In the genomic region with DNA sequence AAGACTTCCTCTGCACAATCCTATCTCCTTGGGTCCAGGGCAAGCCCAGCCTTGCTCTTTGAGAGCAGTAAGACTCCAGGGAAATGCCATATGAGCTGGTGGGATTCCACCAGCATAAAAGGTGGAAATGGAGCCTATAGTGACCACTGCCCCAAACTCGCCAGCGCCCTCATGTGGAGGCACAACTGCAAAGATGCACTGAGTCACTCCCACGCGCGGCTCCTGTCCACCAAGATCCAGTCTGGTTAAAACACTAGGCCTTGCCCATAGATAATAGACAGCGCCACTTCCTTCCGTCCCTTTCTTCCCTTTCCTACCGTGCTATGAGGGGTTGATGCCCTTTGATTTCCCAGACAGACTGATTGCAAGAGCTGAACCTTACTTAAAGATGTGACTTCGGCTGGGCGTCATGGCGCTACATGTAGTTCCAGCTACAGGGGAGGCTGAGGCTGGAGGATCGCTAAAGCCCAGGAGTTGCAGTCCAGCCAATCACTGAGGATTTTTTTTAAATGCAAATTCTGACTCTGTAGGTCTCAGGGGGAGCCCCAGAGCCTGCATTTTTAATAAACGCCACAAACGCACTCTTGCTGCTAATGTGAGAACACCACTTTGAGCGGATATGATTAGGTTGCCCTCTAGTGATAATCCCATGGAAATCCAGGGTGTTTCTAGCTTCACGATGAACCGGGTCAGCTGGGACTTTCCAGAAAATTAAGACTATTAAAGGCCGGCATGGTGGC, we compare ENCODE assay signal across 8 cellular contexts.
DNase-seq lines count a peak whose midpoint lies in the region; ATAC-seq and TF ChIP-seq lines count a peak whose summit lies in the region.

No MANE protein-coding gene starts in this region.

- no peak overlapping the region for H3K27ac ChIP-seq in osteoblast (ENCODE audit: low read depth, low read length)

- H3K79me2 ChIP-seq in osteoblast (ENCODE audit: insufficient read depth, low read length): no peaks in the 10 kb centered on the region

- TF ChIP-seq CTCF in GM12872 (IDR thresholded peaks at IDR 0.05; ENCODE audit: insufficient read depth, low read depth, low read length) (peak; percentile 43; the same call in 2 of the 3 replicates), epithelial cell of proximal tubule (conservative IDR thresholded peaks at IDR 0.05; ENCODE audit: low read depth, low read length) (peak; percentile 61), osteoblast (IDR thresholded peaks at IDR 0.05; ENCODE audit: extremely low read depth, low read depth, low read length) (peak; percentile 61)

- no peaks in the 10 kb centered on the region for H3K36me3 ChIP-seq in osteoblast (ENCODE audit: insufficient read depth, low read length)

- H3K4me3 ChIP-seq in epithelial cell of proximal tubule (ENCODE audit: low read depth, low read length) (no peak overlapping the region), osteoblast (ENCODE audit: insufficient read depth, low read length) (no peak overlapping the region)

- no peaks in the 10 kb centered on the region for H4K20me1 ChIP-seq in osteoblast (ENCODE audit: insufficient read depth, low read length)

- ATAC-seq in HG02852 (IDR thresholded peaks at IDR 0.05; ENCODE audit: unreplicated experiment) (no peak), GM19324 (IDR thresholded peaks at IDR 0.05; ENCODE audit: low FRiP score, unreplicated experiment) (no peak), GM19351 (IDR thresholded peaks at IDR 0.05; ENCODE audit: unreplicated experiment) (no peak)

- H3K27me3 ChIP-seq in osteoblast (ENCODE audit: insufficient read depth, low read length): peaks cover 3% of the 10 kb centered on the region

- H2AFZ ChIP-seq in osteoblast (ENCODE audit: low read length): no peak overlapping the region

- peak; percentile 78 for DNase-seq in AG08395 (ENCODE audit: low spot score)
- DNase-seq in NOMO-1 treated with DMSO at 0.1 percent for 48 hours (lab: John Stamatoyannopoulos, UW; ENCODE audit: unreplicated experiment): peak; percentile 44
- DNase-seq in epithelial cell of proximal tubule (ENCODE audit: low read depth): no peak
- DNase-seq in osteoblast (ENCODE audit: insufficient read length, low spot score, missing footprints): peak; percentile 86

- H3K4me1 ChIP-seq in osteoblast (ENCODE audit: insufficient read depth, low read length): peaks cover 4% of the 10 kb centered on the region

- no peak overlapping the region for H3K4me2 ChIP-seq in osteoblast (ENCODE audit: insufficient read depth, low read length)

- no peaks in the 10 kb centered on the region for H3K9me3 ChIP-seq in osteoblast (ENCODE audit: low read depth, low read length)
